8 cellular contexts compared by ENCODE assay signal in the genomic region with DNA sequence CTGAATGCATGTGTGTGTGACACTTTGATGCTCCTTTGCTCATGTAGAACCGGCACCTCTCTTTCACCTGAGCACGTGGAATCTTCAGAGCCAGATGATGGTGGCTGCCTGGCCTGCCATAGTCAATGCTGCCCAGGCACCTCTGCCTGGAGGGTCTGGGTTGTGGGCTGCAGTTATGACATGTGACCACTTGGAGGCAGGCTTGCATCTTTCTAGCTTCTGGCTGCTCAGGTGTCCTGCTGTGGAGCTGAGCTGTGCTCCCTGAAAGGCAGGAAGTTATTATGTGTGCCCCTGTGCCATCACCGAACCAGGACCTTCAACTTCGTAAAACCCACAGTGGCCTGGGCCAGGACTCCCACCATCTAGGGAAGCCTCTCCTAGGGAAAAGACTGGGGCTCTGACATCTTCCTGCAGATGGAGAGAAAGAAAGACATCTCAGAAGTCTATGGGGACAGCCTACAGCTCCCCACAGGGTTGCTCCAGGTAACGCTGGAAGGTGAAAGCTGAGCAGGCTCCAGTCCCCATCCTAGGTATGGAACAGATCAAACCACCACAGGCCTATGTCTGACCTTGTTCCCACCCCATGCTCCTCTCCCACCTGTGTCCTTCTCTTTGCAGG. TPM values are rescaled to one million over a fixed set of nuclear protein-coding genes. Genes with fewer than 3 reads are reported as not detected.
DNase-seq lines count a peak whose midpoint lies in the region; ATAC-seq, FAIRE-seq and TF ChIP-seq lines count a peak whose summit lies in the region.

No MANE protein-coding gene starts in this region.

- H3K27ac ChIP-seq in GM23338 (ENCODE audit: low read depth) = no peak overlapping the region
- no peak overlapping the region for H3K27ac ChIP-seq in parathyroid adenoma

- H2AFZ ChIP-seq in GM23338 = peak overlapping the region; percentile 77; the same call in 1 of the 2 replicates
- H2AFZ ChIP-seq in parathyroid adenoma = peak overlapping the region; percentile 44

- H3K4me1 ChIP-seq in GM23338 (ENCODE audit: insufficient read depth) (no peaks in the 10 kb centered on the region), parathyroid adenoma (peaks cover 4% of the 10 kb centered on the region)

- ATAC-seq in GM23338 = peak; percentile 74

- no peaks in the 10 kb centered on the region for H3K9me3 Mint-ChIP-seq in GM23338

- H3K4me1 Mint-ChIP-seq in GM23338 = peaks cover 3% of the 10 kb centered on the region; the same call in 2 of the 3 replicates

- no peaks in the 10 kb centered on the region for H3K9me3 ChIP-seq in parathyroid adenoma (ENCODE audit: control insufficient read depth, low read length)

- H3K79me2 ChIP-seq in GM23338 (replicated peaks; ENCODE audit: insufficient read depth) (no peaks in the 10 kb centered on the region), parathyroid adenoma (no peaks in the 10 kb centered on the region)

- H3K27ac Mint-ChIP-seq in GM23338 = no peak overlapping the region

- no peaks in the 10 kb centered on the region for H3K36me3 Mint-ChIP-seq in GM23338 (ENCODE audit: low read depth)

- no peak overlapping the region for H3K9ac ChIP-seq in parathyroid adenoma

- H3K4me3 ChIP-seq in GM23338 (no peak overlapping the region), parathyroid adenoma (ENCODE audit: low read depth, low read length) (no peak overlapping the region)

- peak; percentile 80 for DNase-seq in ELR (ENCODE audit: low read depth)
- DNase-seq in GM23338 (ENCODE audit: low spot score) = peak; percentile 87
- DNase-seq in activated T-helper 9 cell treated with anti-CD3 and anti-CD28 coated beads, Interleukin-2, amount 50 U/mL, for 16 hours (ENCODE audit: low read depth) = peak; percentile 58
- peak; percentile 67 to 81 for DNase-seq in frontal cortex (ENCODE audit: low spot score in 2 of 2)
- DNase-seq in ureter (ENCODE audit: low spot score) = peak; percentile 83

- TF ChIP-seq CTCF in GM23338 (conservative IDR thresholded peaks at IDR 0.05; ENCODE audit: low read depth in 2 of 2) = peak; percentile 86 to 95
- peak; percentile 76 for TF ChIP-seq CTCF in LNCAP (IDR thresholded peaks at IDR 0.05)
- peak; percentile 93 for TF ChIP-seq CTCF in parathyroid adenoma (IDR thresholded peaks at IDR 0.05)

- H3K4me2 ChIP-seq in GM23338 (no peak overlapping the region), parathyroid adenoma (ENCODE audit: low read length) (no peak overlapping the region)

- no peaks in the 10 kb centered on the region for H3K27me3 ChIP-seq in GM23338 (ENCODE audit: insufficient read depth)
- H3K27me3 ChIP-seq in parathyroid adenoma (ENCODE audit: control insufficient read depth, insufficient read depth, low read length) = no peaks in the 10 kb centered on the region

- H3K9me2 ChIP-seq in GM23338 (ENCODE audit: insufficient read depth) = no peaks in the 10 kb centered on the region

- H4K20me1 ChIP-seq in GM23338 (replicated peaks; ENCODE audit: insufficient read depth) = no peaks in the 10 kb centered on the region

- H3K4me3 Mint-ChIP-seq in GM23338 = no peak overlapping the region

- H3K36me3 ChIP-seq in GM23338 (ENCODE audit: insufficient read depth) (no peaks in the 10 kb centered on the region), parathyroid adenoma (ENCODE audit: control insufficient read depth, insufficient read depth, low read length) (no peaks in the 10 kb centered on the region)

- peak; percentile 10; the same call in 1 of the 2 replicates for TF ChIP-seq POLR2A in Raji (IDR thresholded peaks at IDR 0.05; ENCODE audit: insufficient read depth, low read depth, low read length)

- no peak for FAIRE-seq in frontal cortex (lab: Jason Lieb, UNC)

- H3K27me3 Mint-ChIP-seq in GM23338 (ENCODE audit: insufficient read depth, low read depth, poor library complexity) = peaks cover 4% of the 10 kb centered on the region

- H3F3A ChIP-seq in GM23338 (replicated peaks; ENCODE audit: low read depth) = no peaks in the 10 kb centered on the region

TF ChIP-seq in GM23338, 12 proteins besides CTCF, POLR2A, EP300 and RAD21 (continues in another document):
- TF ChIP-seq ZNF462 (CRISPR knock-in tag; IDR thresholded peaks at IDR 0.05) (no peak), EZH2 (IDR thresholded peaks at IDR 0.05; ENCODE audit: low read depth, unreplicated experiment) (no peak), POLR2AphosphoS5 (IDR thresholded peaks at IDR 0.05; ENCODE audit: low read depth) (no peak), CREB1 (CRISPR knock-in tag; IDR thresholded peaks at IDR 0.05; ENCODE audit: low read depth) (no peak)

RNA-seq across cellular contexts. Expression of gene PSD4, which starts 30.2 kb away (rescaled TPM):
- total RNA-seq in GM23338 (2014; rRNA removed; shearing (Covaris generic)) = 0.66 and 1.1 TPM in 2 replicates
- 0.06 and 0.19 TPM in 2 replicates for polyA plus RNA-seq in GM23338 (2016; fragmentation: Nextera tagmentation; extraction: Ambion mirVana)
- total RNA-seq in frontal cortex (3.3 TPM), ureter (55.1 TPM)

Comparison
In these comparisons a context has a peak if more than half of its experiments do, and no peak if none do; other contexts are left out.
1. RNA of gene PSD4, which starts 30.2 kb away (total RNA-seq): 55.1 TPM in ureter (single experiment); 3.3 TPM in frontal cortex (single experiment) and 0.66 to 1.1 TPM in GM23338; every median in the first group is over 10 times any median in the second.
2. Peak in every context shown above with its lines, with median percentiles within 50 percentile points of each other: DNase-seq and CTCF ChIP-seq.